In the genomic region with DNA sequence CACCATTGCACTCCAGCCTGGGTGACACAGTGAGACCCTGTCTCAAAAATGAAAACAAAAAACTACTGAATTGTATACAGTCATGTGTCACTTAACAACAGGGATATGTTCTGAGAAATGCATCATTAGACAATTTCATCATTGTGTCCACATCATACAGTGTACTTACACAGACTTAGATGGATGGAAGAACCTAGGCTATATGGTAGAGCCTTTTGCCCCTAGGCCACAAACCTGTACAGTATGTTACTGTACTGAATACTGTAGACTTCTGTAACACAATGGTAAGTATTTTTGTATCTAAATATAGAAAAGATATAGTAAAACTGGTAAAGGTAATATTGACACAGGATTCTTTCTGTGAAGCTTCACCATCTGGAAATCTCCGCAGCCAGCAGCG, we compare ENCODE assay signal across 34 cellular contexts.
"Had no signal": no experiment of that assay in that cellular context is flagged by ENCODE, and none has a peak within 500 bp of the region (broad histone marks: within the 10 kb centered on the region; RNA-seq: fewer than 3 reads in every experiment).

No MANE protein-coding gene starts in this region.

- H3K9me3 ChIP-seq: MG63 had no signal

- DNase-seq: Karpas-422, MG63, MM.1S, MV-4-11, NCI-H1048, NCI-H1092, NCI-H1092 treated with DMSO at 0.1 percent for 48 hours, NCI-H1105, NCI-H1105 treated with DMSO at 0.1 percent for 48 hours, NCI-H1417, NCI-H1417 treated with DMSO at 0.1 percent for 48 hours, NCI-H1436, NCI-H1436 treated with DMSO at 0.1 percent for 48 hours, NCI-H146, NCI-H1694, NCI-H1694 treated with DMSO at 0.1 percent for 48 hours, NCI-H187, NCI-H187 treated with DMSO at 0.1 percent for 48 hours, NCI-H1930, NCI-H2029, NCI-H2029 treated with DMSO at 0.1 percent for 48 hours, NCI-H2081, NCI-H2081 treated with DMSO at 0.1 percent for 48 hours, NCI-H2107, NCI-H2171, NCI-H2171 treated with DMSO at 0.1 percent for 48 hours, NCI-H2227 treated with DMSO at 0.1 percent for 48 hours, NCI-H226, NCI-H345, NCI-H446, NCI-H446 treated with DMSO at 0.1 percent for 48 hours, NCI-H510A, NCI-H510A treated with DMSO at 0.1 percent for 48 hours, NCI-H524 had no signal

- H3K4me3 ChIP-seq: MG63 had no signal

- H3K36me3 ChIP-seq: MG63 had no signal

- H3K27me3 ChIP-seq: MG63 had no signal
